ENCODE assay signal across 8 cellular contexts in the genomic region with DNA sequence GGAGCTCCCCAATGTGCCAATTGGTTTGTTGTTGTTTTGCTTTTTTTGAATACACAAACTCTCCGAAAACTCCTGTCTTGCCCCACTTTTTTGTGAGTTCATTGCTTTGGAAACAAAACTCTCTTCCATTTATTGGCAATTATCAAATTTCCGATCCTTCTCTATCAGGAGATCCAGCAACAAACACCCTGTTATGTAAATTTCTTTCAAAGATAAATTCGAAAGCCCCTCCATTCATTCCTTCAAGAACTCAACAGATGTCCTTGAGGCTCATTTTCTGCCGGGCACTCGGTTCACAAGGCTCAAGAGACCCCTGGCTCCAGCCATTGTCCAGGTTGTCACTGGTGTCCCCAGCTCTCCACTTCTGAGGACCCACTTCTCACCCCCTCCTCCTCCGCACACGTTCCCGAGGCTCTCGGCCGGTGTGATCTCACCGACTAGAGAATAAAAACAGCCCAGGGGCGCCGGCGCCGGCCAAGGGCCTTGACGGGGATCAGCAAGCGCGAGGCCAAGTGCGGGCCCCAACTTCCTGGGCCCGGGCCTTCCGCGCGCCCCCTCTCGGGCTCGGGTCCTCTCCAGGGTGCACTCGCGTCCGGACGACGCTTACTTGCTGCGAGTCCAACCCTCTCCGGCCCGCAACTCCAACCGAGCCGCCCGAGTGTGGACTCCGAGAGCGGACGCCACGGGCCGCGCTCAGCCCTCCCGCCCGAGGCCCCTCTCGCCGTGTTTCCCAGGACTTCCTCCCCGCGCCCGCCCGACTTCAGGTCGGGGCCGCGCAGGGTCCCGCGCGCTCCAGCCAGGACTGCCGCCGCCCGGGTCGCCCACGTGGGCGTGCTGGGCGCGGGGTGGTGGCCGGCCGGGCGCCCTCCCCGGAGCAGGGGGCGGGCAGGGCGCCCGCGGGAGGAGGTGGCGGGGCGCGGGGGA. TPM values are rescaled to one million over a fixed set of nuclear protein-coding genes. Genes with fewer than 3 reads are reported as not detected.
DNase-seq lines count a peak whose midpoint lies in the region; ATAC-seq and TF ChIP-seq lines count a peak whose summit lies in the region.

No MANE protein-coding gene starts in this region.

- WGBS in GM23248 (ENCODE audit: low coverage in 1 of 2, low lambda C conversion rate in 2 of 2, missing lambda C conversion rate in 2 of 2), 2 experiments, result 8 to 17% methylated on average over 30 to 66 of the region's 75 CpGs

- in situ Hi-C loops in GM23248 (cut with MboI) (no loop called here), astrocyte of the spinal cord (cut with HindIII; ENCODE audit: low sequenced_read_pairs) (no loop called here)

- H3K36me3 Mint-ChIP-seq in immature natural killer cell, result no peaks in the 10 kb centered on the region

- H3K4me2 ChIP-seq in GM23248 (ENCODE audit: unreplicated experiment) (peak overlapping the region; percentile 69), OCI-LY1 (ENCODE audit: low read length) (peak overlapping the region; percentile 77)

- H3K9me2 ChIP-seq in GM23248 (ENCODE audit: insufficient read depth) (no peaks in the 10 kb centered on the region), OCI-LY1 (ENCODE audit: low read depth, low read length) (no peaks in the 10 kb centered on the region)

- no peaks in the 10 kb centered on the region for H3K27me3 ChIP-seq in GM23248 (replicated peaks; ENCODE audit: insufficient read depth)
- no peaks in the 10 kb centered on the region for H3K27me3 ChIP-seq in OCI-LY1 (ENCODE audit: insufficient read depth, low read length)

- peaks cover 8 to 14% (median 8%) of the 10 kb centered on the region in 3 donors for H3K27me3 Mint-ChIP-seq in immature natural killer cell (ENCODE audit: low read depth in 3 of 3)

- no peak for ATAC-seq in GM21737 (IDR thresholded peaks at IDR 0.05; ENCODE audit: unreplicated experiment)

- H3K36me3 ChIP-seq in GM23248 (ENCODE audit: low read depth) (no peaks in the 10 kb centered on the region), OCI-LY1 (ENCODE audit: insufficient read depth, low read length) (0 out of 2 replicates have a peak, but pooled peaks cover 13% of the 10 kb centered on the region)

- H3K4me3 ChIP-seq in GM23248, result peak overlapping the region; percentile 95
- H3K4me3 ChIP-seq in OCI-LY1 (ENCODE audit: low read depth, low read length, poor library complexity, severe bottlenecking), result peak overlapping the region; percentile 86
- peak overlapping the region; percentile 66 for H3K4me3 ChIP-seq in astrocyte of the spinal cord (ENCODE audit: low read depth, low read length)

- DNase-seq in ELR (ENCODE audit: low read depth) (peak; percentile 75), GM23248 (no peak), astrocyte of the spinal cord (ENCODE audit: low read depth, low spot score) (peak; percentile 70), immature natural killer cell (peak; percentile 40 to 50 (median 49)), SIG-M5 treated with dmso at 0.1 percent for 504 hours (lab: John Stamatoyannopoulos, UW; ENCODE audit: unreplicated experiment) (no peak)
- peak; percentile 9 to 27 for DNase-seq in stimulated activated CD4-positive, alpha-beta T cell treated with anti-CD3 and anti-CD28 coated beads, Interleukin-4, amount 100 ng/mL, for 4 hours

- H3K27ac ChIP-seq in GM23248 (peak overlapping the region; percentile 83), OCI-LY1 (ENCODE audit: low read depth, low read length, poor library complexity, severe bottlenecking) (peak overlapping the region; percentile 83)

- H2AFZ ChIP-seq in GM23248 (peak overlapping the region; percentile 70), OCI-LY1 (ENCODE audit: low read length) (no peak overlapping the region)

- H3K9ac ChIP-seq in GM23248, result peak overlapping the region; percentile 98
- peak overlapping the region; percentile 79 for H3K9ac ChIP-seq in OCI-LY1 (ENCODE audit: low read length)

- no peaks in the 10 kb centered on the region for H3K9me3 ChIP-seq in GM23248 (ENCODE audit: low read depth)
- no peaks in the 10 kb centered on the region for H3K9me3 ChIP-seq in OCI-LY1 (ENCODE audit: low read length)

- peak overlapping the region; percentile 7 to 72 (median 39) for H3K27ac Mint-ChIP-seq in immature natural killer cell

- peak overlapping the region; percentile 70 to 81 (median 77) for H3K4me3 Mint-ChIP-seq in immature natural killer cell

- H3K79me2 ChIP-seq in GM23248 (ENCODE audit: insufficient read depth) (peaks cover 34% of the 10 kb centered on the region), OCI-LY1 (ENCODE audit: insufficient read depth, low read length) (peaks cover 36% of the 10 kb centered on the region)

- peaks cover 38 to 51% of the 10 kb centered on the region in 2 donors for H3K4me1 Mint-ChIP-seq in immature natural killer cell

- H3F3A ChIP-seq in GM23248 (ENCODE audit: insufficient read depth) (peaks cover 28% of the 10 kb centered on the region), OCI-LY1 (ENCODE audit: insufficient read depth, low read length) (peaks cover 6% of the 10 kb centered on the region; the same call in 1 of the 2 replicates)

- H3K4me1 ChIP-seq in GM23248 (ENCODE audit: insufficient read depth) (peaks cover 22% of the 10 kb centered on the region), OCI-LY1 (ENCODE audit: insufficient read depth, low read length, severe bottlenecking) (peaks cover 58% of the 10 kb centered on the region)

- H4K20me1 ChIP-seq in GM23248 (ENCODE audit: insufficient read depth) (0 out of 2 replicates have a peak, but pooled peaks cover under 1% of the 10 kb centered on the region), OCI-LY1 (ENCODE audit: insufficient read depth, low read length) (no peaks in the 10 kb centered on the region)

- TF ChIP-seq CTCF in OCI-LY1 (IDR thresholded peaks at IDR 0.05; ENCODE audit: low read length), result no peak
- peak; percentile 21 for TF ChIP-seq CTCF in astrocyte of the spinal cord (IDR thresholded peaks at IDR 0.05; ENCODE audit: low read depth, low read length)

- H3K9me3 Mint-ChIP-seq in immature natural killer cell, result no peaks in the 10 kb centered on the region

RNA-seq across cellular contexts. Expression of a gene that starts 0.5 kb away (rescaled TPM):
- 34.0 and 50.1 TPM in 2 replicates for total RNA-seq in GM23248 (2014; rRNA removed; shearing (Covaris generic))
- polyA plus RNA-seq in GM23248 (2016; fragmentation: Nextera tagmentation; extraction: Ambion mirVana) (30.8 and 30.9 TPM in 2 replicates), immature natural killer cell (10 to 100 TPM in 2 of 3 donors, 1 to 10 TPM in 1; 8.9 to 11.9 (median 10.0) TPM)

Comparison
In these comparisons a context has a peak if more than half of its experiments do, and no peak if none do; other contexts are left out.
1. DNase-seq: peak in ELR (single experiment), astrocyte of the spinal cord (single experiment), immature natural killer cell (3 of 3) and stimulated activated CD4-positive, alpha-beta T cell treated with anti-CD3 and anti-CD28 coated beads, Interleukin-4, amount 100 ng/mL, for 4 hours (2 of 2); none in GM23248 (single experiment) and SIG-M5 treated with dmso at 0.1 percent for 504 hours (single experiment).
2. Peak in every context shown above with its lines, with median percentiles within 50 percentile points of each other: H3K4me3 ChIP-seq.